ENCODE assay signal across 8 cellular contexts in genomic region chr1:145961425-145962156, GRCh38. TPM values are rescaled to one million over a fixed set of nuclear protein-coding genes. Genes with fewer than 3 reads are reported as not detected.
DNase-seq lines count a peak whose midpoint lies in the region; ATAC-seq and TF ChIP-seq lines count a peak whose summit lies in the region.

No MANE protein-coding gene starts in this region.

- no peaks in the 10 kb centered on the region for H3K36me3 ChIP-seq in effector memory CD4-positive, alpha-beta T cell (ENCODE audit: control insufficient read depth, insufficient read depth, low read length)
- no peaks in the 10 kb centered on the region for H3K36me3 ChIP-seq in muscle layer of duodenum (ENCODE audit: control insufficient read depth in 1 of 2, insufficient read depth in 2 of 2, low read length in 2 of 2)
- no peaks in the 10 kb centered on the region for H3K36me3 ChIP-seq in thoracic aorta

- peak overlapping the region; percentile 83 for H3K27ac Mint-ChIP-seq in HFFc6

- H3K27ac ChIP-seq in effector memory CD4-positive, alpha-beta T cell (ENCODE audit: insufficient read depth, low read length, poor library complexity, severe bottlenecking), result peak overlapping the region; percentile 68
- H3K27ac ChIP-seq in muscle layer of duodenum (ENCODE audit: low read length), result peak overlapping the region; percentile 63
- H3K27ac ChIP-seq in thoracic aorta, result peak overlapping the region; percentile 93 to 96

- H3K4me1 ChIP-seq in effector memory CD4-positive, alpha-beta T cell (ENCODE audit: control insufficient read depth, insufficient read depth, low read length, poor library complexity, severe bottlenecking), result peaks cover 31% of the 10 kb centered on the region
- H3K4me1 ChIP-seq in muscle layer of duodenum (ENCODE audit: control insufficient read depth in 1 of 2, insufficient read depth in 2 of 2, low read length in 2 of 2) (peaks cover 23 to 53% of the 10 kb centered on the region in 2 donors), thoracic aorta (ENCODE audit: control insufficient read depth in 1 of 2, low read depth in 2 of 2) (peaks cover 23 to 47% of the 10 kb centered on the region in 2 donors)

- ATAC-seq in thoracic aorta (ENCODE audit: insufficient number of reproducible peaks, low FRiP score, low read depth), result no peak
- ATAC-seq in HG02642 (IDR thresholded peaks at IDR 0.05; ENCODE audit: poor library complexity, unreplicated experiment), result no peak

- TF ChIP-seq CTCF in HFFc6 (IDR thresholded peaks at IDR 0.05) (no peak), thoracic aorta (IDR thresholded peaks at IDR 0.05) (no peak)

- H3K9me3 Mint-ChIP-seq in HFFc6, result no peaks in the 10 kb centered on the region

- DNase-seq in AG20443 (ENCODE audit: low spot score) (peak; percentile 36), HFFc6 (peak; percentile 49), thoracic aorta (ENCODE audit: low spot score) (no peak), NCI-H2029 treated with DMSO at 0.1 percent for 48 hours (lab: John Stamatoyannopoulos, UW) (no peak)
- peak; percentile 70 to 75 for DNase-seq in activated CD4-positive, alpha-beta T cell treated with anti-CD3 and anti-CD28 coated beads, Interleukin-2, amount 50 U/mL, for 48 hours
- DNase-seq in effector memory CD4-positive, alpha-beta T cell, result no peak

- no peaks in the 10 kb centered on the region for H3K9me3 ChIP-seq in effector memory CD4-positive, alpha-beta T cell (ENCODE audit: control insufficient read depth, low read length)
- no peaks in the 10 kb centered on the region for H3K9me3 ChIP-seq in muscle layer of duodenum (ENCODE audit: control insufficient read depth in 1 of 2, low read length in 2 of 2)
- H3K9me3 ChIP-seq in thoracic aorta, result no peaks in the 10 kb centered on the region

- peaks cover 3% of the 10 kb centered on the region for H3K27me3 Mint-ChIP-seq in HFFc6 (ENCODE audit: insufficient read depth)

- no peaks in the 10 kb centered on the region for H3K27me3 ChIP-seq in effector memory CD4-positive, alpha-beta T cell (replicated peaks; ENCODE audit: control insufficient read depth, insufficient read depth, low read length, poor library complexity, severe bottlenecking)
- H3K27me3 ChIP-seq in muscle layer of duodenum (ENCODE audit: low read depth, low read length) (peaks cover 4% of the 10 kb centered on the region), thoracic aorta (replicated peaks; ENCODE audit: insufficient read depth) (no peaks in the 10 kb centered on the region)

- H3K36me3 Mint-ChIP-seq in HFFc6 (ENCODE audit: low read depth), result no peaks in the 10 kb centered on the region

- H3K4me3 Mint-ChIP-seq in HFFc6, result peak overlapping the region; percentile 92

- H3K4me1 Mint-ChIP-seq in HFFc6 (ENCODE audit: low read depth), result peaks cover 63% of the 10 kb centered on the region

- peak overlapping the region; percentile 71 for H3K4me3 ChIP-seq in effector memory CD4-positive, alpha-beta T cell (ENCODE audit: insufficient read depth, low read depth, low read length, poor library complexity, severe bottlenecking)
- H3K4me3 ChIP-seq in muscle layer of duodenum (ENCODE audit: low read depth in 1 of 2, low read length in 2 of 2), result peak overlapping the region; percentile 80 to 81
- peak overlapping the region; percentile 92 for H3K4me3 ChIP-seq in thoracic aorta

RNA-seq across cellular contexts. Expression of gene ANKRD34A, which starts 2.8 kb away (rescaled TPM):
- 10 to 100 TPM in 3 of 6 experiments, 1 to 10 TPM in 3; 8.1 to 14.9 (median 10.2) TPM for total RNA-seq in HFFc6 (2021; fragmentation: NEBNext Ultra II Directional; extraction: Animal tissue kit (Norgen Biotek cat#: 25700))
- total RNA-seq in thoracic aorta, result 1 to 10 TPM; 1.1 TPM

RNA-seq across cellular contexts. Expression of gene POLR3GL, which starts 2.9 kb away (rescaled TPM):
- 10 to 100 TPM; 23.5 to 29.3 (median 26.2) TPM for total RNA-seq in HFFc6 (2021; fragmentation: NEBNext Ultra II Directional; extraction: Animal tissue kit (Norgen Biotek cat#: 25700))
- total RNA-seq in thoracic aorta, result 10 to 100 TPM; 16.9 TPM

RNA-seq across cellular contexts. Expression of gene LIX1L, which starts 3.8 kb away (rescaled TPM):
- 10 to 100 TPM; 51.0 to 59.6 (median 56.1) TPM for total RNA-seq in HFFc6 (2021; fragmentation: NEBNext Ultra II Directional; extraction: Animal tissue kit (Norgen Biotek cat#: 25700))
- total RNA-seq in thoracic aorta, result 10 to 100 TPM; 45.4 to 49.5 TPM

RNA-seq across cellular contexts. Expression of gene RBM8A, which starts 34.3 kb away (rescaled TPM):
- 100 to 1,000 TPM; 135 to 166 (median 157) TPM for total RNA-seq in HFFc6 (2021; fragmentation: NEBNext Ultra II Directional; extraction: Animal tissue kit (Norgen Biotek cat#: 25700))
- total RNA-seq in thoracic aorta, result 100 to 1,000 TPM in 1 of 2 donors, 10 to 100 TPM in 1; 37.8 to 151 TPM

RNA-seq across cellular contexts. Expression of gene TXNIP, which starts 34.8 kb away (rescaled TPM):
- total RNA-seq in HFFc6 (2021; fragmentation: NEBNext Ultra II Directional; extraction: Animal tissue kit (Norgen Biotek cat#: 25700)), result 10 to 100 TPM; 49.2 to 78.0 (median 59.5) TPM
- total RNA-seq in thoracic aorta, result 100 to 1,000 TPM; 423 to 622 TPM

Comparison
In these comparisons a context has a peak if more than half of its experiments do, and no peak if none do; other contexts are left out.
1. DNase-seq: peak in AG20443 (single experiment), HFFc6 (single experiment) and activated CD4-positive, alpha-beta T cell treated with anti-CD3 and anti-CD28 coated beads, Interleukin-2, amount 50 U/mL, for 48 hours (2 of 2); none in effector memory CD4-positive, alpha-beta T cell (0 of 3), thoracic aorta (single experiment) and NCI-H2029 treated with DMSO at 0.1 percent for 48 hours (single experiment).
2. RNA of gene ANKRD34A, which starts 2.8 kb away (total RNA-seq): 8.1 to 14.9 TPM in HFFc6; 1.1 TPM in thoracic aorta; every median in the first group is over 4 times any median in the second.
3. Peak in every context shown above with its lines, with median percentiles within 50 percentile points of each other: H3K27ac ChIP-seq and H3K4me3 ChIP-seq.